Comparison of ENCODE assay signal across 8 cellular contexts in the genomic region with DNA sequence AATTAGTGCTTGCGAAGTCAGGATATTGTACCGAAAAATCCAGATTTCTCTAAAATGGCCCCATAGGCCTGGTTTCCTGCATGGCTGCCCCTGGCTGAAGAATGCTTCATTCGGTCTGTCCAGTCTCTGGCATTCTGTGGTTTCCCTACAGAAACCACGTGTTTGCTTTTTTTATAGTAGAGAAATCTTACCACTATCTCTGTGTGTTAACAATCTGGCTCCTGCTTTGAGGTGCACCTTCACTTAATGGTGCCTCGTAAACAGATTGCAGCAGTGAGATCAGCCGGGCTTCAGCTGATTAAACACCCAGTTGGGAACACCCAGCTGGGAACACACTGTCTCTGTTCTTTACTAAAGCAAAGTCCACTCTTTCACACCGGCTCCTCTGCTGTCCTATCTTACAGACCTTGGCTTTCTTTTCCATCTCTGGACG. TPM values are rescaled to one million over a fixed set of nuclear protein-coding genes. Genes with fewer than 3 reads are reported as not detected.
A peak's percentile ranks its signal among the peaks of the same experiment; 100 is the strongest.
DNase-seq lines count a peak whose midpoint lies in the region; ATAC-seq and TF ChIP-seq lines count a peak whose summit lies in the region.

No MANE protein-coding gene starts in this region.

- no peaks in the 10 kb centered on the region for H3K36me3 ChIP-seq in transverse colon

- TF ChIP-seq CTCF in transverse colon (IDR thresholded peaks at IDR 0.05) = no peak

- 36 to 40% methylated on average over 8 of the region's 8 CpGs for WGBS in transverse colon (ENCODE audit: low coverage in 1 of 2), 2 donors

- TF ChIP-seq EP300 in transverse colon (IDR thresholded peaks at IDR 0.05; ENCODE audit: low read depth) = peak; percentile 88

- no peaks in the 10 kb centered on the region for H3K27me3 Mint-ChIP-seq in activated T-cell treated with anti-CD3 and anti-CD28 coated beads, Interleukin-2, amount 50 U/mL, for 72 hours (ENCODE audit: low read depth)
- no peaks in the 10 kb centered on the region for H3K27me3 Mint-ChIP-seq in activated T-cell treated with anti-CD3 and anti-CD28 coated beads, Interleukin-2, amount 50 U/mL, for 4 hours (ENCODE audit: low read depth)
- peaks cover 0 to 2% (median 0%) of the 10 kb centered on the region in 3 donors for H3K27me3 Mint-ChIP-seq in immature natural killer cell (ENCODE audit: low read depth in 3 of 3)

- no peak for DNase-seq in activated T-cell treated with anti-CD3 and anti-CD28 coated beads, Interleukin-2, amount 50 U/mL, for 72 hours
- DNase-seq in activated T-cell treated with anti-CD3 and anti-CD28 coated beads, Interleukin-2, amount 50 U/mL, for 4 hours = no peak
- DNase-seq in SW480 (ENCODE audit: low spot score) = peak; percentile 57
- no peak for DNase-seq in immature natural killer cell
- peak; percentile 78 for DNase-seq in transverse colon
- no peak for DNase-seq in dermis blood vessel endothelial cell

- H3K27me3 ChIP-seq in transverse colon = no peaks in the 10 kb centered on the region

- H3K4me1 Mint-ChIP-seq in activated T-cell treated with anti-CD3 and anti-CD28 coated beads, Interleukin-2, amount 50 U/mL, for 72 hours (ENCODE audit: low read depth) = peaks cover 34% of the 10 kb centered on the region
- peaks cover 56% of the 10 kb centered on the region for H3K4me1 Mint-ChIP-seq in activated T-cell treated with anti-CD3 and anti-CD28 coated beads, Interleukin-2, amount 50 U/mL, for 4 hours (ENCODE audit: low read depth)
- peaks cover 30 to 66% of the 10 kb centered on the region in 2 donors for H3K4me1 Mint-ChIP-seq in immature natural killer cell

- H3K4me3 Mint-ChIP-seq in activated T-cell treated with anti-CD3 and anti-CD28 coated beads, Interleukin-2, amount 50 U/mL, for 72 hours = no peak overlapping the region
- no peak overlapping the region for H3K4me3 Mint-ChIP-seq in activated T-cell treated with anti-CD3 and anti-CD28 coated beads, Interleukin-2, amount 50 U/mL, for 4 hours
- H3K4me3 Mint-ChIP-seq in immature natural killer cell = peak overlapping the region in 4 of 5 donors; percentile 1 to 34 (median 10)

- H3K9me3 ChIP-seq in transverse colon = no peaks in the 10 kb centered on the region

- intact Hi-C loops in transverse colon (cut with DNase I; ENCODE audit: low total_unique reads) = no loop called here

- in situ Hi-C loops in transverse colon (cut with MboI; ENCODE audit: low pct_ligation_motif_present in 1 of 4, low pct_unique_long_range_greater_than_20kb in 1 of 4, low sequenced_read_pairs in 3 of 4) = loop anchor here in 3 of 4 donors (25.0 kb wide), 3 partner anchors 121 to 471 kb away; partner anchors contain the start of genes KLHDC2 (in 1 of the 3) and VCPKMT (in 1 of the 3)

- H3K4me3 ChIP-seq in transverse colon = peak overlapping the region in 1 of 4 donors; percentile 18

- H3K4me1 ChIP-seq in transverse colon = peaks cover 19 to 38% (median 25%) of the 10 kb centered on the region in 4 donors

- no peak for ATAC-seq in activated T-cell treated with anti-CD3 and anti-CD28 coated beads, Interleukin-2, amount 50 U/mL, for 72 hours (replicated peaks in 1 of 2)
- ATAC-seq in activated T-cell treated with anti-CD3 and anti-CD28 coated beads, Interleukin-2, amount 50 U/mL, for 4 hours = no peak
- ATAC-seq in HG03342 (IDR thresholded peaks at IDR 0.05; ENCODE audit: unreplicated experiment) = no peak
- no peak for ATAC-seq in GM19452 (IDR thresholded peaks at IDR 0.05; ENCODE audit: unreplicated experiment)

- no peaks in the 10 kb centered on the region for H3K9me3 Mint-ChIP-seq in activated T-cell treated with anti-CD3 and anti-CD28 coated beads, Interleukin-2, amount 50 U/mL, for 72 hours
- no peaks in the 10 kb centered on the region for H3K9me3 Mint-ChIP-seq in activated T-cell treated with anti-CD3 and anti-CD28 coated beads, Interleukin-2, amount 50 U/mL, for 4 hours
- H3K9me3 Mint-ChIP-seq in immature natural killer cell = peaks cover 0 to 2% (median 0%) of the 10 kb centered on the region in 6 donors

- H3K27ac Mint-ChIP-seq in activated T-cell treated with anti-CD3 and anti-CD28 coated beads, Interleukin-2, amount 50 U/mL, for 72 hours = peak overlapping the region; percentile 14
- H3K27ac Mint-ChIP-seq in immature natural killer cell = peak overlapping the region; percentile 47 to 86 (median 79)

- peak; percentile 47 for TF ChIP-seq POLR2A in transverse colon (IDR thresholded peaks at IDR 0.05)

- peak overlapping the region; percentile 74 to 83 (median 78) for H3K27ac ChIP-seq in transverse colon

- H3K36me3 Mint-ChIP-seq in activated T-cell treated with anti-CD3 and anti-CD28 coated beads, Interleukin-2, amount 50 U/mL, for 72 hours (ENCODE audit: insufficient read depth in 2 of 2) = peaks cover 8 to 24% of the 10 kb centered on the region in 2 donors
- H3K36me3 Mint-ChIP-seq in activated T-cell treated with anti-CD3 and anti-CD28 coated beads, Interleukin-2, amount 50 U/mL, for 4 hours (ENCODE audit: insufficient read depth) = peaks cover 35% of the 10 kb centered on the region
- H3K36me3 Mint-ChIP-seq in immature natural killer cell = peaks cover 5 to 9% (median 7%) of the 10 kb centered on the region in 3 donors

RNA-seq across cellular contexts. Expression of gene DNAAF2, which starts 6.7 kb away (rescaled TPM):
- 1 to 10 TPM; 6.0 to 6.6 TPM for total RNA-seq in activated T-cell treated with anti-CD3 and anti-CD28 coated beads, Interleukin-2, amount 50 U/mL, for 72 hours
- total RNA-seq in activated T-cell treated with anti-CD3 and anti-CD28 coated beads, Interleukin-2, amount 50 U/mL, for 4 hours = 10 to 100 TPM; 17.0 to 18.9 (median 17.3) TPM
- 10 to 100 TPM; 13.3 to 17.2 (median 15.4) TPM for polyA plus RNA-seq in immature natural killer cell
- total RNA-seq in transverse colon (10 to 100 TPM in 3 of 4 donors, 1 to 10 TPM in 1; 9.6 to 21.7 (median 19.4) TPM), dermis blood vessel endothelial cell (9.8 and 12.3 TPM in 2 replicates)

RNA-seq across cellular contexts. Expression of gene MGAT2, which starts 21.1 kb away (rescaled TPM):
- 10 to 100 TPM; 41.6 to 52.7 TPM for total RNA-seq in activated T-cell treated with anti-CD3 and anti-CD28 coated beads, Interleukin-2, amount 50 U/mL, for 72 hours
- total RNA-seq in activated T-cell treated with anti-CD3 and anti-CD28 coated beads, Interleukin-2, amount 50 U/mL, for 4 hours = 10 to 100 TPM; 53.8 to 55.0 (median 54.6) TPM
- polyA plus RNA-seq in immature natural killer cell = 10 to 100 TPM; 32.0 to 50.0 (median 37.8) TPM
- total RNA-seq in transverse colon (10 to 100 TPM; 24.3 to 62.3 (median 49.2) TPM), dermis blood vessel endothelial cell (98.6 and 104 TPM in 2 replicates)

RNA-seq across cellular contexts. Expression of gene RPL36AL, which starts 21.3 kb away (rescaled TPM):
- total RNA-seq in activated T-cell treated with anti-CD3 and anti-CD28 coated beads, Interleukin-2, amount 50 U/mL, for 72 hours = 100 to 1,000 TPM; 217 to 225 TPM
- total RNA-seq in activated T-cell treated with anti-CD3 and anti-CD28 coated beads, Interleukin-2, amount 50 U/mL, for 4 hours = 100 to 1,000 TPM; 294 to 316 (median 301) TPM
- polyA plus RNA-seq in immature natural killer cell = 100 to 1,000 TPM; 610 to 699 (median 654) TPM
- total RNA-seq in transverse colon = 100 to 1,000 TPM in 2 of 4 donors, 10 to 100 TPM in 2; 22.8 to 248 (median 137) TPM
- 210 and 341 TPM in 2 replicates for total RNA-seq in dermis blood vessel endothelial cell

RNA-seq across cellular contexts. Expression of gene LRR1, which starts 43.0 kb away (rescaled TPM):
- 10 to 100 TPM; 44.1 to 53.1 TPM for total RNA-seq in activated T-cell treated with anti-CD3 and anti-CD28 coated beads, Interleukin-2, amount 50 U/mL, for 72 hours
- total RNA-seq in activated T-cell treated with anti-CD3 and anti-CD28 coated beads, Interleukin-2, amount 50 U/mL, for 4 hours = 10 to 100 TPM; 37.1 to 43.2 (median 42.2) TPM
- polyA plus RNA-seq in immature natural killer cell = 10 to 100 TPM; 10.6 to 14.4 (median 12.5) TPM
- total RNA-seq in transverse colon = 10 to 100 TPM in 2 of 4 donors, 1 to 10 TPM in 1, not detected in 1; 3.0 to 17.1 (median 12.4) TPM
- total RNA-seq in dermis blood vessel endothelial cell = 15.7 and 26.0 TPM in 2 replicates

RNA-seq across cellular contexts. Expression of gene POLE2, which starts 46.3 kb away (rescaled TPM):
- total RNA-seq in activated T-cell treated with anti-CD3 and anti-CD28 coated beads, Interleukin-2, amount 50 U/mL, for 72 hours = 10 to 100 TPM; 24.5 to 30.0 TPM
- 10 to 100 TPM; 23.8 to 33.1 (median 31.7) TPM for total RNA-seq in activated T-cell treated with anti-CD3 and anti-CD28 coated beads, Interleukin-2, amount 50 U/mL, for 4 hours
- polyA plus RNA-seq in immature natural killer cell = 1 to 10 TPM; 1.4 to 6.4 (median 1.5) TPM
- 1 to 10 TPM in 2 of 4 donors, not detected in 2; 5.7 to 9.2 TPM for total RNA-seq in transverse colon
- total RNA-seq in dermis blood vessel endothelial cell = 8.7 and 13.9 TPM in 2 replicates

Comparison
In these comparisons a context has a peak if more than half of its experiments do, and no peak if none do; other contexts are left out.
1. DNase-seq: peak in SW480 (single experiment) and transverse colon (single experiment); none in activated T-cell treated with anti-CD3 and anti-CD28 coated beads, Interleukin-2, amount 50 U/mL, for 72 hours (0 of 2), activated T-cell treated with anti-CD3 and anti-CD28 coated beads, Interleukin-2, amount 50 U/mL, for 4 hours (single experiment), immature natural killer cell (0 of 3) and dermis blood vessel endothelial cell (single experiment).
2. H3K4me3 Mint-ChIP-seq: peak in immature natural killer cell (4 of 5); none in activated T-cell treated with anti-CD3 and anti-CD28 coated beads, Interleukin-2, amount 50 U/mL, for 72 hours (0 of 2) and activated T-cell treated with anti-CD3 and anti-CD28 coated beads, Interleukin-2, amount 50 U/mL, for 4 hours (single experiment).